ENCODE assay signal across 1 cellular context in genomic region chr21:44846485-44847260, GRCh38.
TF ChIP-seq lines count a peak whose summit lies in the region.

No MANE protein-coding gene starts in this region.

TF ChIP-seq in HepG2, 621 proteins besides CTCF, POLR2A, EP300 and RAD21 (continues in another document):
- 0 out of 2 replicates have a peak, but pooled peaks have one; percentile 12 for TF ChIP-seq SALL1 (CRISPR knock-in tag; IDR thresholded peaks at IDR 0.05)
- TF ChIP-seq GTF2F1 (IDR thresholded peaks at IDR 0.05; ENCODE audit: low read length), result no peak
- no peak for TF ChIP-seq ARID3A (IDR thresholded peaks at IDR 0.05; ENCODE audit: low read depth, low read length)
- TF ChIP-seq, protein P1, sequence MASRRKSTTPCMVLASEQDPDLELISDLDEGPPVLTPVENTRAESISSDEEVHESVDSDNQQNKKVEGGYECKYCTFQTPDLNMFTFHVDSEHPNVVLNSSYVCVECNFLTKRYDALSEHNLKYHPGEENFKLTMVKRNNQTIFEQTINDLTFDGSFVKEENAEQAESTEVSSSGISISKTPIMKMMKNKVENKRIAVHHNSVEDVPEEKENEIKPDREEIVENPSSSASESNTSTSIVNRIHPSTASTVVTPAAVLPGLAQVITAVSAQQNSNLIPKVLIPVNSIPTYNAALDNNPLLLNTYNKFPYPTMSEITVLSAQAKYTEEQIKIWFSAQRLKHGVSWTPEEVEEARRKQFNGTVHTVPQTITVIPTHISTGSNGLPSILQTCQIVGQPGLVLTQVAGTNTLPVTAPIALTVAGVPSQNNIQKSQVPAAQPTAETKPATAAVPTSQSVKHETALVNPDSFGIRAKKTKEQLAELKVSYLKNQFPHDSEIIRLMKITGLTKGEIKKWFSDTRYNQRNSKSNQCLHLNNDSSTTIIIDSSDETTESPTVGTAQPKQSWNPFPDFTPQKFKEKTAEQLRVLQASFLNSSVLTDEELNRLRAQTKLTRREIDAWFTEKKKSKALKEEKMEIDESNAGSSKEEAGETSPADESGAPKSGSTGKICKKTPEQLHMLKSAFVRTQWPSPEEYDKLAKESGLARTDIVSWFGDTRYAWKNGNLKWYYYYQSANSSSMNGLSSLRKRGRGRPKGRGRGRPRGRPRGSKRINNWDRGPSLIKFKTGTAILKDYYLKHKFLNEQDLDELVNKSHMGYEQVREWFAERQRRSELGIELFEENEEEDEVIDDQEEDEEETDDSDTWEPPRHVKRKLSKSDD (CRISPR knock-in tag; IDR thresholded peaks at IDR 0.05; ENCODE audit: low read depth), result no peak
- TF ChIP-seq ZFP41 (CRISPR knock-in tag; IDR thresholded peaks at IDR 0.05; ENCODE audit: borderline replicate concordance), result no peak
- TF ChIP-seq ZNF740 (CRISPR knock-in tag; IDR thresholded peaks at IDR 0.05), result no peak
- peak; percentile 81 for TF ChIP-seq BHLHE40 (IDR thresholded peaks at IDR 0.05; ENCODE audit: low read length)
- no peak for TF ChIP-seq ZNF251 (CRISPR knock-in tag; IDR thresholded peaks at IDR 0.05)
- TF ChIP-seq SMAD9 (CRISPR knock-in tag; IDR thresholded peaks at IDR 0.05), result no peak
- no peak for TF ChIP-seq DDIT3 (CRISPR knock-in tag; IDR thresholded peaks at IDR 0.05)
- TF ChIP-seq SMYD3 (CRISPR knock-in tag; IDR thresholded peaks at IDR 0.05), result no peak
- no peak for TF ChIP-seq SMARCE1 (IDR thresholded peaks at IDR 0.05; ENCODE audit: borderline replicate concordance)
- no peak for TF ChIP-seq ISL2 (CRISPR knock-in tag; IDR thresholded peaks at IDR 0.05)
- TF ChIP-seq ELF1 (CRISPR knock-in tag; IDR thresholded peaks at IDR 0.05), result no peak
- TF ChIP-seq ZNF282 (IDR thresholded peaks at IDR 0.05; ENCODE audit: partially characterized antibody), result no peak
- TF ChIP-seq ZNF256 (CRISPR knock-in tag; conservative IDR thresholded peaks at IDR 0.05), result no peak
- TF ChIP-seq GFI1 (CRISPR knock-in tag; IDR thresholded peaks at IDR 0.05; ENCODE audit: borderline replicate concordance), result no peak
- TF ChIP-seq ZNF264 (CRISPR knock-in tag; IDR thresholded peaks at IDR 0.05), result no peak
- TF ChIP-seq ZNF878 (CRISPR knock-in tag; IDR thresholded peaks at IDR 0.05), result no peak
- TF ChIP-seq HHEX (CRISPR knock-in tag; IDR thresholded peaks at IDR 0.05), result no peak
- TF ChIP-seq HOXA3 (CRISPR knock-in tag; IDR thresholded peaks at IDR 0.05), result no peak; the same call in 1 of the 2 replicates
- no peak for TF ChIP-seq CREM (IDR thresholded peaks at IDR 0.05)
- no peak for TF ChIP-seq CREM (CRISPR knock-in tag; IDR thresholded peaks at IDR 0.05)
- TF ChIP-seq HNF1A (IDR thresholded peaks at IDR 0.05; ENCODE audit: low read depth), result no peak
- TF ChIP-seq HNF1A (CRISPR knock-in tag; IDR thresholded peaks at IDR 0.05; ENCODE audit: borderline replicate concordance), result no peak; the same call in 1 of the 2 replicates
- TF ChIP-seq ZNF552 (CRISPR knock-in tag; IDR thresholded peaks at IDR 0.05; ENCODE audit: borderline replicate concordance), result no peak
- no peak for TF ChIP-seq ZSCAN29 (CRISPR knock-in tag; conservative IDR thresholded peaks at IDR 0.05)
- TF ChIP-seq PTBP1 (IDR thresholded peaks at IDR 0.05; ENCODE audit: low read depth, low read length, poor library complexity, severe bottlenecking), result no peak
- TF ChIP-seq ZNF768 (CRISPR knock-in tag; IDR thresholded peaks at IDR 0.05), result no peak
- TF ChIP-seq ZFP36 (IDR thresholded peaks at IDR 0.05; ENCODE audit: borderline replicate concordance, low read depth, low read length, partially characterized antibody), result no peak
- TF ChIP-seq TOE1 (CRISPR knock-in tag; IDR thresholded peaks at IDR 0.05), result no peak
- TF ChIP-seq ZNF274 (CRISPR knock-in tag; IDR thresholded peaks at IDR 0.05), result no peak
- no peak for TF ChIP-seq ZFP62 (CRISPR knock-in tag; IDR thresholded peaks at IDR 0.05)
- TF ChIP-seq ZNF20 (CRISPR knock-in tag; IDR thresholded peaks at IDR 0.05), result no peak
- no peak for TF ChIP-seq ZNF574 (CRISPR knock-in tag; IDR thresholded peaks at IDR 0.05)
- no peak for TF ChIP-seq BRD4 (CRISPR knock-in tag; IDR thresholded peaks at IDR 0.05)
- TF ChIP-seq, protein P2, sequence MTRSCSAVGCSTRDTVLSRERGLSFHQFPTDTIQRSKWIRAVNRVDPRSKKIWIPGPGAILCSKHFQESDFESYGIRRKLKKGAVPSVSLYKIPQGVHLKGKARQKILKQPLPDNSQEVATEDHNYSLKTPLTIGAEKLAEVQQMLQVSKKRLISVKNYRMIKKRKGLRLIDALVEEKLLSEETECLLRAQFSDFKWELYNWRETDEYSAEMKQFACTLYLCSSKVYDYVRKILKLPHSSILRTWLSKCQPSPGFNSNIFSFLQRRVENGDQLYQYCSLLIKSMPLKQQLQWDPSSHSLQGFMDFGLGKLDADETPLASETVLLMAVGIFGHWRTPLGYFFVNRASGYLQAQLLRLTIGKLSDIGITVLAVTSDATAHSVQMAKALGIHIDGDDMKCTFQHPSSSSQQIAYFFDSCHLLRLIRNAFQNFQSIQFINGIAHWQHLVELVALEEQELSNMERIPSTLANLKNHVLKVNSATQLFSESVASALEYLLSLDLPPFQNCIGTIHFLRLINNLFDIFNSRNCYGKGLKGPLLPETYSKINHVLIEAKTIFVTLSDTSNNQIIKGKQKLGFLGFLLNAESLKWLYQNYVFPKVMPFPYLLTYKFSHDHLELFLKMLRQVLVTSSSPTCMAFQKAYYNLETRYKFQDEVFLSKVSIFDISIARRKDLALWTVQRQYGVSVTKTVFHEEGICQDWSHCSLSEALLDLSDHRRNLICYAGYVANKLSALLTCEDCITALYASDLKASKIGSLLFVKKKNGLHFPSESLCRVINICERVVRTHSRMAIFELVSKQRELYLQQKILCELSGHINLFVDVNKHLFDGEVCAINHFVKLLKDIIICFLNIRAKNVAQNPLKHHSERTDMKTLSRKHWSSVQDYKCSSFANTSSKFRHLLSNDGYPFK (CRISPR knock-in tag; IDR thresholded peaks at IDR 0.05; ENCODE audit: borderline replicate concordance), result 0 out of 2 replicates have a peak, but pooled peaks have one; percentile 60
- TF ChIP-seq ZNF784 (CRISPR knock-in tag; IDR thresholded peaks at IDR 0.05; ENCODE audit: borderline replicate concordance), result no peak
- no peak for TF ChIP-seq SP140L (CRISPR knock-in tag; IDR thresholded peaks at IDR 0.05; ENCODE audit: borderline replicate concordance)
- no peak for TF ChIP-seq FLYWCH1 (CRISPR knock-in tag; IDR thresholded peaks at IDR 0.05)
- TF ChIP-seq ZNF232 (CRISPR knock-in tag; IDR thresholded peaks at IDR 0.05; ENCODE audit: borderline replicate concordance), result no peak
- TF ChIP-seq HOXA5 (CRISPR knock-in tag; IDR thresholded peaks at IDR 0.05), result no peak
- TF ChIP-seq NR2C2 (CRISPR knock-in tag; IDR thresholded peaks at IDR 0.05; ENCODE audit: borderline replicate concordance), result no peak
- TF ChIP-seq FOXP4 (CRISPR knock-in tag; IDR thresholded peaks at IDR 0.05), result peak; percentile 22; the same call in 1 of the 2 replicates
- TF ChIP-seq ZBTB25 (CRISPR knock-in tag; IDR thresholded peaks at IDR 0.05), result no peak
